22 cellular contexts compared by ENCODE assay signal in the genomic region with DNA sequence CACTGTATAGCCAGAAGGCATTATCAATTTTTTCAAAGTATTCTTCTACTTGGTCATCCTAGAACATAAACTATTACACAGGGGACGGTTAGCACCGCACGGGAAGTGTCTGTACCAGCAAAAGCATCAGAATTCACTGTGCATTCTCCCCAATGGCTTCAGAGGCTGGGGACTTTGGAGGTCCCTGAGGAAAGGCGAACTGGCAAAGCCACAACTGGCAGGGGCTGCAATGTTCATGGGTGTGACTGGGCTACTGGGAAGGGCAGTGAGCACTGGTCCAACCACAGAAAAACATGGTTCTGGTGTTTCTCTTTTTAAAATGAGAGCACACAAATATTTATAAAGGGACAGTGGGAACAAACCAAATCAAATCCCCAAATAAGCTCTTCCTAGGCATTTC.
"Had no signal": no experiment of that assay in that cellular context is flagged by ENCODE, and none has a peak within 500 bp of the region (broad histone marks: within the 10 kb centered on the region; RNA-seq: fewer than 3 reads in every experiment).

No MANE protein-coding gene starts in this region.

- DNase-seq: activated CD4-positive, alpha-beta T cell treated with anti-CD3 and anti-CD28 coated beads, Interleukin-2, amount 50 U/mL, for 1 hour; activated CD4-positive, CD25-positive, alpha-beta regulatory T cell; activated CD8-positive, alpha-beta memory T cell treated with anti-CD3 and anti-CD28 coated beads, Interleukin-2, amount 10 ng/mL, durations not matched to agents 7 days and 5 days; activated effector memory CD4-positive, alpha-beta T cell treated with anti-CD3 and anti-CD28 coated beads, Interleukin-2, amount 50 U/mL, for 16 hours; activated naive CD4-positive, alpha-beta T cell treated with Interleukin-2 at 50 U/mL for 16 hours; activated T-cell treated with anti-CD3 and anti-CD28 coated beads, Interleukin-2, amount 50 U/mL, for 24 hours; cerebellar nuclear complex; NCI-H1092; NCI-H1417; NCI-H1694; NCI-H2029 treated with DMSO at 0.1 percent for 48 hours; NCI-H345; NCI-H510A; NCI-H526 treated with DMSO at 0.1 percent for 48 hours; Peyer's patch; Right ventricle myocardium superior; SJCRH30; SK-N-SH; T1000 had no signal

- ATAC-seq: activated CD8-positive, alpha-beta memory T cell treated with anti-CD3 and anti-CD28 coated beads, Interleukin-2, amount 10 ng/mL, durations not matched to agents 7 days and 5 days; activated naive CD4-positive, alpha-beta T cell treated with anti-CD3 and anti-CD28 coated beads, Interleukin-2, amount 50 U/mL, for 72 hours had no signal

- H3K4me3 Mint-ChIP-seq: activated CD8-positive, alpha-beta memory T cell treated with anti-CD3 and anti-CD28 coated beads, Interleukin-2, amount 10 ng/mL, durations not matched to agents 7 days and 5 days; activated T-cell treated with anti-CD3 and anti-CD28 coated beads, Interleukin-2, amount 50 U/mL, for 24 hours had no signal

- H3K27me3 Mint-ChIP-seq: activated CD8-positive, alpha-beta memory T cell treated with anti-CD3 and anti-CD28 coated beads, Interleukin-2, amount 10 ng/mL, durations not matched to agents 7 days and 5 days; activated T-cell treated with anti-CD3 and anti-CD28 coated beads, Interleukin-2, amount 50 U/mL, for 24 hours had no signal

- H3K27me3 ChIP-seq: Peyer's patch, SJCRH30 had no signal

- H3K4me3 ChIP-seq: Peyer's patch, SJCRH30 had no signal

- H3K27ac ChIP-seq: KMS-11, Peyer's patch, RWPE1, SJCRH30 had no signal

- H3K27ac Mint-ChIP-seq: activated CD8-positive, alpha-beta memory T cell treated with anti-CD3 and anti-CD28 coated beads, Interleukin-2, amount 10 ng/mL, durations not matched to agents 7 days and 5 days; activated naive CD4-positive, alpha-beta T cell treated with anti-CD3 and anti-CD28 coated beads, Interleukin-2, amount 50 U/mL, for 72 hours; activated T-cell treated with anti-CD3 and anti-CD28 coated beads, Interleukin-2, amount 50 U/mL, for 24 hours had no signal

- H3K9me3 ChIP-seq: Peyer's patch, SJCRH30 had no signal

- H3K4me1 ChIP-seq: Peyer's patch, SJCRH30 had no signal
